ENCODE assay signal across 15 cellular contexts in genomic region chr9:34635556-34635955, GRCh38. TPM values are rescaled to one million over a fixed set of nuclear protein-coding genes. Genes with fewer than 3 reads are reported as not detected.
DNase-seq lines count a peak whose midpoint lies in the region; ATAC-seq and TF ChIP-seq lines count a peak whose summit lies in the region.
"Had no signal": no experiment of that assay in that cellular context is flagged by ENCODE, and none has a peak within 500 bp of the region (broad histone marks: within the 10 kb centered on the region; RNA-seq: fewer than 3 reads in every experiment).

No MANE protein-coding gene starts in this region.

- DNase-seq in activated CD4-positive, alpha-beta T cell treated with anti-CD3 and anti-CD28 coated beads for 36 hours, result no peak
- no peak for DNase-seq in activated CD4-positive, alpha-beta T cell treated with anti-CD3 and anti-CD28 coated beads for 4 hours
- no peak for DNase-seq in HFFc6
- DNase-seq in nephron progenitor cell, result no peak
- no peak for DNase-seq in central memory CD4-positive, alpha-beta T cell
- DNase-seq: activated CD4-positive, alpha-beta T cell treated with anti-CD3 and anti-CD28 coated beads for 48 hours; DMS53; foreskin melanocyte; H7; NCI-H1436 treated with DMSO at 0.1 percent for 48 hours; transverse colon had no signal

- POLR2A ChIA-PET in activated CD4-positive, alpha-beta T cell treated with anti-CD3 and anti-CD28 coated beads for 36 hours (lab: Charles Lee), result interaction anchor here (1.8 kb wide), 1 partner anchor 16 kb away, joined by 4 read pairs; the partner anchor contains the start of gene DCTN3

- H3K27ac Mint-ChIP-seq in activated CD4-positive, alpha-beta T cell treated with anti-CD3 and anti-CD28 coated beads for 36 hours, result no peak overlapping the region
- no peak overlapping the region for H3K27ac Mint-ChIP-seq in HFFc6
- no peak overlapping the region for H3K27ac Mint-ChIP-seq in activated T-helper 17 cell treated with anti-CD3 and anti-CD28 coated beads, Interleukin-2, amount 50 U/mL, for 72 hours
- H3K27ac Mint-ChIP-seq in nephron progenitor cell, result no peak overlapping the region

- peaks cover 37% of the 10 kb centered on the region for H3K4me1 Mint-ChIP-seq in activated CD4-positive, alpha-beta T cell treated with anti-CD3 and anti-CD28 coated beads for 36 hours
- H3K4me1 Mint-ChIP-seq in HFFc6 (ENCODE audit: low read depth) (peaks cover 32% of the 10 kb centered on the region), nephron progenitor cell (peaks cover 34% of the 10 kb centered on the region)
- peaks cover 19% of the 10 kb centered on the region for H3K4me1 Mint-ChIP-seq in activated T-helper 17 cell treated with anti-CD3 and anti-CD28 coated beads, Interleukin-2, amount 50 U/mL, for 72 hours

- no peak for ATAC-seq in activated CD4-positive, alpha-beta T cell treated with anti-CD3 and anti-CD28 coated beads for 36 hours
- no peak for ATAC-seq in activated T-helper 17 cell treated with anti-CD3 and anti-CD28 coated beads, Interleukin-2, amount 50 U/mL, for 72 hours (replicated peaks)
- ATAC-seq in HG02763 (IDR thresholded peaks at IDR 0.05; ENCODE audit: unreplicated experiment) (no peak), GM18511 (IDR thresholded peaks at IDR 0.05; ENCODE audit: unreplicated experiment) (no peak)
- ATAC-seq: SK-N-SH treated with all-trans-retinoic acid at 6 μM for 48 hours had no signal

- CTCF ChIA-PET in activated CD4-positive, alpha-beta T cell treated with anti-CD3 and anti-CD28 coated beads for 36 hours (lab: Charles Lee), result interaction anchor here (0.9 to 8.3 kb wide), 10 partner anchors 10 to 232 kb away, joined by 3 to 131 read pairs (median 20); partner anchors contain the start of genes DCTN3, GALT, IL11RA and RPP25L

- TF ChIP-seq CTCF in HFFc6 (IDR thresholded peaks at IDR 0.05) (no peak), nephron progenitor cell (IDR thresholded peaks at IDR 0.05) (no peak)

- peak overlapping the region; percentile 84 for H3K4me3 Mint-ChIP-seq in activated CD4-positive, alpha-beta T cell treated with anti-CD3 and anti-CD28 coated beads for 36 hours
- peak overlapping the region; percentile 74 for H3K4me3 Mint-ChIP-seq in HFFc6
- peak overlapping the region; percentile 92 for H3K4me3 Mint-ChIP-seq in activated T-helper 17 cell treated with anti-CD3 and anti-CD28 coated beads, Interleukin-2, amount 50 U/mL, for 72 hours
- peak overlapping the region; percentile 62 for H3K4me3 Mint-ChIP-seq in nephron progenitor cell

- no peaks in the 10 kb centered on the region for H3K9me3 Mint-ChIP-seq in activated CD4-positive, alpha-beta T cell treated with anti-CD3 and anti-CD28 coated beads for 36 hours (ENCODE audit: low read depth)
- H3K9me3 Mint-ChIP-seq in HFFc6 (no peaks in the 10 kb centered on the region), nephron progenitor cell (no peaks in the 10 kb centered on the region)
- no peaks in the 10 kb centered on the region for H3K9me3 Mint-ChIP-seq in activated T-helper 17 cell treated with anti-CD3 and anti-CD28 coated beads, Interleukin-2, amount 50 U/mL, for 72 hours

- peaks cover 21% of the 10 kb centered on the region for H3K36me3 Mint-ChIP-seq in activated CD4-positive, alpha-beta T cell treated with anti-CD3 and anti-CD28 coated beads for 36 hours (ENCODE audit: low read depth)
- H3K36me3 Mint-ChIP-seq in HFFc6 (ENCODE audit: low read depth), result peaks cover 11% of the 10 kb centered on the region; the same call in 1 of the 2 replicates
- peaks cover 32% of the 10 kb centered on the region for H3K36me3 Mint-ChIP-seq in activated T-helper 17 cell treated with anti-CD3 and anti-CD28 coated beads, Interleukin-2, amount 50 U/mL, for 72 hours (ENCODE audit: low read depth)
- H3K36me3 Mint-ChIP-seq in nephron progenitor cell (ENCODE audit: low read depth), result peaks cover 4% of the 10 kb centered on the region

- intact Hi-C loops in activated CD4-positive, alpha-beta T cell treated with anti-CD3 and anti-CD28 coated beads for 36 hours (cut with DNase I, micrococcal nuclease), result loop anchor here in 1 of 2 experiments (5.0 to 10.0 kb wide), 3 partner anchors 178 to 1179 kb away; partner anchors contain the start of genes DNAI1, FAM219A, HINT2 and SPAG8

- H3K27me3 Mint-ChIP-seq in activated CD4-positive, alpha-beta T cell treated with anti-CD3 and anti-CD28 coated beads for 36 hours, result peaks cover under 1% of the 10 kb centered on the region
- H3K27me3 Mint-ChIP-seq in HFFc6 (ENCODE audit: insufficient read depth) (peaks cover 9% of the 10 kb centered on the region), nephron progenitor cell (ENCODE audit: low read depth, poor library complexity) (peaks cover 23% of the 10 kb centered on the region)
- peaks cover 2% of the 10 kb centered on the region for H3K27me3 Mint-ChIP-seq in activated T-helper 17 cell treated with anti-CD3 and anti-CD28 coated beads, Interleukin-2, amount 50 U/mL, for 72 hours

RNA-seq across cellular contexts. Expression of gene SIGMAR1, which starts 2.0 kb away (rescaled TPM):
- 10 to 100 TPM; 63.6 to 68.0 TPM for total RNA-seq in activated CD4-positive, alpha-beta T cell treated with anti-CD3 and anti-CD28 coated beads for 36 hours
- total RNA-seq in HFFc6 (2021; fragmentation: NEBNext Ultra II Directional; extraction: Animal tissue kit (Norgen Biotek cat#: 25700)), result 100 to 1,000 TPM; 126 to 148 (median 138) TPM
- 10 to 100 TPM; 42.6 to 75.3 TPM for total RNA-seq in activated T-helper 17 cell treated with anti-CD3 and anti-CD28 coated beads, Interleukin-2, amount 50 U/mL, for 72 hours

RNA-seq across cellular contexts. Expression of gene ARID3C, which starts 6.7 kb away (rescaled TPM):
- total RNA-seq in activated CD4-positive, alpha-beta T cell treated with anti-CD3 and anti-CD28 coated beads for 36 hours, result under 1 TPM; 0.66 to 0.76 TPM
- under 1 TPM in 2 of 6 experiments, not detected in 4; 0.14 to 0.17 TPM for total RNA-seq in HFFc6 (2021; fragmentation: NEBNext Ultra II Directional; extraction: Animal tissue kit (Norgen Biotek cat#: 25700))
- under 1 TPM; 0.17 to 0.42 TPM for total RNA-seq in activated T-helper 17 cell treated with anti-CD3 and anti-CD28 coated beads, Interleukin-2, amount 50 U/mL, for 72 hours
- total RNA-seq: H7, transverse colon had no signal

RNA-seq across cellular contexts. Expression of gene GALT, which starts 10.9 kb away (rescaled TPM):
- total RNA-seq in activated CD4-positive, alpha-beta T cell treated with anti-CD3 and anti-CD28 coated beads for 36 hours, result 10 to 100 TPM; 45.1 to 53.9 TPM
- 10 to 100 TPM; 20.5 to 27.4 (median 22.0) TPM for total RNA-seq in HFFc6 (2021; fragmentation: NEBNext Ultra II Directional; extraction: Animal tissue kit (Norgen Biotek cat#: 25700))
- total RNA-seq in activated T-helper 17 cell treated with anti-CD3 and anti-CD28 coated beads, Interleukin-2, amount 50 U/mL, for 72 hours, result 10 to 100 TPM; 48.3 to 66.7 TPM

RNA-seq across cellular contexts. Expression of gene DCTN3, which starts 15.3 kb away (rescaled TPM):
- total RNA-seq in activated CD4-positive, alpha-beta T cell treated with anti-CD3 and anti-CD28 coated beads for 36 hours, result 10 to 100 TPM; 65.9 to 68.4 TPM
- total RNA-seq in HFFc6 (2021; fragmentation: NEBNext Ultra II Directional; extraction: Animal tissue kit (Norgen Biotek cat#: 25700)), result 100 to 1,000 TPM; 150 to 176 (median 161) TPM
- 10 to 100 TPM; 78.4 to 96.4 TPM for total RNA-seq in activated T-helper 17 cell treated with anti-CD3 and anti-CD28 coated beads, Interleukin-2, amount 50 U/mL, for 72 hours

RNA-seq across cellular contexts. Expression of gene IL11RA, which starts 16.4 kb away (rescaled TPM):
- 10 to 100 TPM; 18.3 to 21.3 TPM for total RNA-seq in activated CD4-positive, alpha-beta T cell treated with anti-CD3 and anti-CD28 coated beads for 36 hours
- 10 to 100 TPM; 20.9 to 26.3 (median 23.6) TPM for total RNA-seq in HFFc6 (2021; fragmentation: NEBNext Ultra II Directional; extraction: Animal tissue kit (Norgen Biotek cat#: 25700))
- 10 to 100 TPM; 30.4 to 48.9 TPM for total RNA-seq in activated T-helper 17 cell treated with anti-CD3 and anti-CD28 coated beads, Interleukin-2, amount 50 U/mL, for 72 hours
